ENCODE assay signal across 8 cellular contexts in genomic region chr9:137000177-137000930, GRCh38. TPM values are rescaled to one million over a fixed set of nuclear protein-coding genes. Genes with fewer than 3 reads are reported as not detected.
DNase-seq lines count a peak whose midpoint lies in the region; ATAC-seq and TF ChIP-seq lines count a peak whose summit lies in the region.

No MANE protein-coding gene starts in this region.

- no peak for TF ChIP-seq RAD21 in IMR-90 (IDR thresholded peaks at IDR 0.05; ENCODE audit: low read length)

- peaks cover 16% of the 10 kb centered on the region for H3K4me1 ChIP-seq in IMR-90 (ENCODE audit: control insufficient read depth, insufficient read depth, low read length)

- H3K9me1 ChIP-seq in IMR-90 (ENCODE audit: insufficient read depth, low read length), result peaks cover 5% of the 10 kb centered on the region; the same call in 1 of the 2 replicates

- H2BK20ac ChIP-seq in IMR-90 (ENCODE audit: low read depth, low read length), result no peak overlapping the region; the same call in 1 of the 2 replicates

- H2BK15ac ChIP-seq in IMR-90 (ENCODE audit: low read depth, low read length), result no peak overlapping the region

- POLR2A ChIA-PET in IMR-90 (lab: Charles Lee; ENCODE audit: unreplicated experiment), result no interaction called here

- no peaks in the 10 kb centered on the region for H3K27me3 ChIP-seq in IMR-90 (ENCODE audit: control insufficient read depth, insufficient read depth, low read length)

- 11% methylated on average over 5 of the region's 10 CpGs; no CpG with 5 or more reads in 1 of the 2 experiments for WGBS in IMR-90 (ENCODE audit: extremely low coverage in 2 of 2, insufficient read length in 1 of 2), 2 experiments

- H3K23ac ChIP-seq in IMR-90 (ENCODE audit: low read depth, low read length), result no peak overlapping the region

- H2BK120ac ChIP-seq in IMR-90 (ENCODE audit: low read depth, low read length), result peak overlapping the region; percentile 44; the same call in 1 of the 2 replicates

- peak overlapping the region in 1 of 2 experiments; percentile 40; a peak in 1 of 4 replicates for H4K8ac ChIP-seq in IMR-90 (ENCODE audit: low read depth in 2 of 2, low read length in 2 of 2)

- no peaks in the 10 kb centered on the region for H3K9me3 Mint-ChIP-seq in stimulated activated effector memory CD8-positive, alpha-beta T cell treated with anti-CD3 and anti-CD28 coated beads, Interleukin-12 subunit alpha, Interleukin-12 subunit beta, amount 100 ng/mL, for 72 hours

- no peak overlapping the region for H3K9ac ChIP-seq in IMR-90 (ENCODE audit: low read depth, low read length)

- peak; percentile 73 for DNase-seq in EL
- DNase-seq in IMR-90, result peak; percentile 79
- peak; percentile 53 for DNase-seq in astrocyte of the spinal cord (ENCODE audit: low read depth, low spot score)
- peak in 1 of 2 donors; percentile 83 for DNase-seq in stimulated activated effector memory CD8-positive, alpha-beta T cell treated with anti-CD3 and anti-CD28 coated beads, Interleukin-12 subunit alpha, Interleukin-12 subunit beta, amount 100 ng/mL, for 72 hours (ENCODE audit: low spot score in 2 of 2)
- DNase-seq in cortex of kidney (lab: John Stamatoyannopoulos, UW), result no peak
- no peak for DNase-seq in activated gamma-delta T cell treated with Interleukin-2 at 50 U/mL for 16 hours
- no peak for DNase-seq in NCI-H748 (lab: John Stamatoyannopoulos, UW; ENCODE audit: unreplicated experiment)

- no peak overlapping the region for H4K91ac ChIP-seq in IMR-90 (ENCODE audit: insufficient read depth, low read depth, low read length)

- dilution Hi-C loops in IMR-90 (cut with HindIII; ENCODE audit: low sequenced_read_pairs, unreplicated experiment), result no loop called here

- H3K79me1 ChIP-seq in IMR-90 (ENCODE audit: low read depth in 1 of 2, low read length in 2 of 2), result no peaks in the 10 kb centered on the region

- no peak overlapping the region for H4K5ac ChIP-seq in IMR-90 (ENCODE audit: low read depth, low read length)

- no peaks in the 10 kb centered on the region; the same call in 1 of the 2 replicates for H4K20me1 ChIP-seq in IMR-90 (ENCODE audit: insufficient read depth, low read length)

- H2AFZ ChIP-seq in IMR-90 (replicated peaks; ENCODE audit: low read length, poor library complexity), result peak overlapping the region; percentile 4

- no peak overlapping the region for H3K18ac ChIP-seq in IMR-90 (ENCODE audit: low read depth, low read length)

- CTCF ChIA-PET in IMR-90 (lab: Yijun Ruan, JAX), result interaction anchor here (0.6 to 1.4 kb wide), 2 partner anchors 35 to 261 kb away, joined by 3 to 4 read pairs; no protein-coding TSS in a partner anchor

- ATAC-seq in GM19455 (IDR thresholded peaks at IDR 0.05; ENCODE audit: unreplicated experiment) (peak; percentile 59), IMR-90 (ENCODE audit: low read depth) (peak; percentile 75)
- ATAC-seq in stimulated activated effector memory CD8-positive, alpha-beta T cell treated with anti-CD3 and anti-CD28 coated beads, Interleukin-12 subunit alpha, Interleukin-12 subunit beta, amount 100 ng/mL, for 72 hours, result peak; percentile 88

- H3K9me3 ChIP-seq in IMR-90 (ENCODE audit: control insufficient read depth, insufficient read depth, low read length), result no peaks in the 10 kb centered on the region

- BruUV-seq in IMR-90 (replicated peaks; lab: Mats Ljungman, UMichigan), result no TSS peak

- H2AK5ac ChIP-seq in IMR-90 (ENCODE audit: low read depth, low read length), result 0 out of 2 replicates have a peak overlapping the region, but pooled peaks have one; percentile 35

- H3K4me1 Mint-ChIP-seq in stimulated activated effector memory CD8-positive, alpha-beta T cell treated with anti-CD3 and anti-CD28 coated beads, Interleukin-12 subunit alpha, Interleukin-12 subunit beta, amount 100 ng/mL, for 72 hours, result peaks cover 56% of the 10 kb centered on the region

- H3K36me3 ChIP-seq in IMR-90 (ENCODE audit: control insufficient read depth, insufficient read depth, low read length), result no peaks in the 10 kb centered on the region

- peaks cover 19% of the 10 kb centered on the region for H3K36me3 Mint-ChIP-seq in stimulated activated effector memory CD8-positive, alpha-beta T cell treated with anti-CD3 and anti-CD28 coated beads, Interleukin-12 subunit alpha, Interleukin-12 subunit beta, amount 100 ng/mL, for 72 hours

- peak overlapping the region; percentile 57 for H2BK5ac ChIP-seq in IMR-90 (ENCODE audit: low read depth, low read length, poor library complexity, severe bottlenecking)

- TF ChIP-seq CTCF in IMR-90 (conservative IDR thresholded peaks at IDR 0.05; ENCODE audit: low read depth, low read length) (no peak), astrocyte of the spinal cord (IDR thresholded peaks at IDR 0.05; ENCODE audit: low read depth, low read length) (no peak)

- H3K14ac ChIP-seq in IMR-90 (replicated peaks; ENCODE audit: low read depth, low read length), result no peak overlapping the region

- no peak for TF ChIP-seq POLR2A in IMR-90 (IDR thresholded peaks at IDR 0.05; ENCODE audit: low read depth, low read length)

- H2AK9ac ChIP-seq in IMR-90 (replicated peaks; ENCODE audit: low read depth, low read length, poor library complexity), result no peak overlapping the region

- intact Hi-C loops in IMR-90 (cut with micrococcal nuclease), result no loop called here

- H3K27ac ChIP-seq in IMR-90 (ENCODE audit: insufficient read depth, low read length), result peak overlapping the region; percentile 83

- H3K27ac Mint-ChIP-seq in stimulated activated effector memory CD8-positive, alpha-beta T cell treated with anti-CD3 and anti-CD28 coated beads, Interleukin-12 subunit alpha, Interleukin-12 subunit beta, amount 100 ng/mL, for 72 hours, result peak overlapping the region; percentile 51

- no peak overlapping the region for H3K56ac ChIP-seq in IMR-90 (ENCODE audit: extremely low read depth, insufficient read depth, low read length)

- in situ Hi-C loops in IMR-90 (cut with MboI; ENCODE audit: low sequenced_read_pairs) (no loop called here), astrocyte of the spinal cord (cut with HindIII; ENCODE audit: low sequenced_read_pairs) (no loop called here)

- peak overlapping the region; percentile 69 for H3K4me2 ChIP-seq in IMR-90 (ENCODE audit: low read depth, low read length)

- H3K4me3 Mint-ChIP-seq in stimulated activated effector memory CD8-positive, alpha-beta T cell treated with anti-CD3 and anti-CD28 coated beads, Interleukin-12 subunit alpha, Interleukin-12 subunit beta, amount 100 ng/mL, for 72 hours, result peak overlapping the region; percentile 49

- H3K4me3 ChIP-seq in IMR-90 (ENCODE audit: insufficient read depth, low read depth, low read length) (no peak overlapping the region), astrocyte of the spinal cord (ENCODE audit: low read depth, low read length) (no peak overlapping the region)

- peak overlapping the region; percentile 48 for H3K4ac ChIP-seq in IMR-90 (ENCODE audit: low read depth, low read length)

TF ChIP-seq in IMR-90, 13 proteins besides CTCF, POLR2A, EP300 and RAD21:
- TF ChIP-seq CEBPB (IDR thresholded peaks at IDR 0.05; ENCODE audit: low read depth, low read length), result 0 out of 2 replicates have a peak, but pooled peaks have one; percentile 23
- no peak for TF ChIP-seq SMC3 (IDR thresholded peaks at IDR 0.05; ENCODE audit: low read depth, low read length)

RNA-seq across cellular contexts. Expression of gene CLIC3, which starts 4.0 kb away (rescaled TPM):
- 0.18 and 0.28 TPM in 2 replicates for total RNA-seq in IMR-90 (2012; rRNA removed)
- polyA plus RNA-seq in IMR-90 (2012; rRNA removed), result 1.7 and 2.1 TPM in 2 replicates
- 2.7 and 3.4 TPM in 2 replicates for polyA plus RNA-seq in IMR-90 (2012; cell fraction: cytosol; rRNA removed)
- polyA plus RNA-seq in IMR-90 (2012; cell fraction: nucleus; rRNA removed; ENCODE audit: low replicate concordance), result 0.87 and 4.1 TPM in 2 replicates

RNA-seq across cellular contexts. Expression of gene PAXX, which starts 8.1 kb away (rescaled TPM):
- 4.4 and 5.7 TPM in 2 replicates for total RNA-seq in IMR-90 (2012; rRNA removed)
- 24.6 and 30.2 TPM in 2 replicates for polyA plus RNA-seq in IMR-90 (2012; rRNA removed)
- polyA plus RNA-seq in IMR-90 (2012; cell fraction: cytosol; rRNA removed), result 19.0 and 28.4 TPM in 2 replicates
- polyA plus RNA-seq in IMR-90 (2012; cell fraction: nucleus; rRNA removed; ENCODE audit: low replicate concordance), result 79.5 and 226 TPM in 2 replicates

RNA-seq across cellular contexts. Expression of gene LCNL1, which starts 17.6 kb away (rescaled TPM):
- total RNA-seq in IMR-90 (2012; rRNA removed), result not detected in 2 replicates
- polyA plus RNA-seq in IMR-90 (2012; rRNA removed), result 0.13 and 0.15 TPM in 2 replicates
- 0.04 TPM in 1 of 2 replicates, not detected in the other for polyA plus RNA-seq in IMR-90 (2012; cell fraction: cytosol; rRNA removed)
- 2.4 and 4.0 TPM in 2 replicates for polyA plus RNA-seq in IMR-90 (2012; cell fraction: nucleus; rRNA removed; ENCODE audit: low replicate concordance)

RNA-seq across cellular contexts. Expression of gene PTGDS, which starts 23.1 kb away (rescaled TPM):
- not detected in 2 replicates for total RNA-seq in IMR-90 (2012; rRNA removed)
- polyA plus RNA-seq in IMR-90 (2012; rRNA removed), result 0.87 and 1.2 TPM in 2 replicates
- polyA plus RNA-seq in IMR-90 (2012; cell fraction: cytosol; rRNA removed), result 3.1 and 4.8 TPM in 2 replicates
- 6.0 and 7.3 TPM in 2 replicates for polyA plus RNA-seq in IMR-90 (2012; cell fraction: nucleus; rRNA removed; ENCODE audit: low replicate concordance)

RNA-seq across cellular contexts. Expression of gene ABCA2, which starts 27.7 kb away (rescaled TPM):
- total RNA-seq in IMR-90 (2012; rRNA removed), result 3.8 and 4.4 TPM in 2 replicates
- polyA plus RNA-seq in IMR-90 (2012; rRNA removed), result 46.0 and 52.3 TPM in 2 replicates
- polyA plus RNA-seq in IMR-90 (2012; cell fraction: cytosol; rRNA removed), result 11.9 and 56.9 TPM in 2 replicates
- 194 and 536 TPM in 2 replicates for polyA plus RNA-seq in IMR-90 (2012; cell fraction: nucleus; rRNA removed; ENCODE audit: low replicate concordance)

Comparison
In these comparisons a context has a peak if more than half of its experiments do, and no peak if none do; other contexts are left out.
1. DNase-seq: peak in EL (single experiment), IMR-90 (single experiment) and astrocyte of the spinal cord (single experiment); none in cortex of kidney (single experiment), activated gamma-delta T cell treated with Interleukin-2 at 50 U/mL for 16 hours (single experiment) and NCI-H748 (single experiment).
2. Peak in every context shown above with its lines, with median percentiles within 50 percentile points of each other: ATAC-seq.